Comparison of ENCODE assay signal across 24 cellular contexts in genomic region chrX:31320740-31321139, GRCh38.
"Had no signal": no experiment of that assay in that cellular context is flagged by ENCODE, and none has a peak within 500 bp of the region (broad histone marks: within the 10 kb centered on the region; RNA-seq: fewer than 3 reads in every experiment).

No MANE protein-coding gene starts in this region.

- H3K27ac Mint-ChIP-seq: activated CD8-positive, alpha-beta memory T cell treated with anti-CD3 and anti-CD28 coated beads, Interleukin-2, amount 10 ng/mL, durations not matched to agents 7 days and 5 days; activated naive CD4-positive, alpha-beta T cell treated with anti-CD3 and anti-CD28 coated beads for 36 hours; activated naive CD8-positive, alpha-beta T cell; IgD-negative memory B cell; T-helper 1 cell treated with Interleukin-12 subunit alpha and Interleukin-12 subunit beta and Interleukin-4 antibody, amounts not matched to agents 30 μg/mL and 1 μg/mL, for 36 hours; WTC11 had no signal

- H3K4me1 Mint-ChIP-seq: activated CD8-positive, alpha-beta memory T cell treated with anti-CD3 and anti-CD28 coated beads, Interleukin-2, amount 10 ng/mL, durations not matched to agents 7 days and 5 days had no signal

- H3K4me3 Mint-ChIP-seq: activated CD8-positive, alpha-beta memory T cell treated with anti-CD3 and anti-CD28 coated beads, Interleukin-2, amount 10 ng/mL, durations not matched to agents 7 days and 5 days; activated naive CD4-positive, alpha-beta T cell treated with anti-CD3 and anti-CD28 coated beads for 36 hours; activated naive CD8-positive, alpha-beta T cell; activated T-cell treated with anti-CD3 and anti-CD28 coated beads, Interleukin-2, amount 50 U/mL, for 4 hours; IgD-negative memory B cell; T-helper 1 cell treated with Interleukin-12 subunit alpha and Interleukin-12 subunit beta and Interleukin-4 antibody, amounts not matched to agents 30 μg/mL and 1 μg/mL, for 36 hours; WTC11 had no signal

- FAIRE-seq: RCC 7860 had no signal

- H3K36me3 Mint-ChIP-seq: activated CD8-positive, alpha-beta memory T cell treated with anti-CD3 and anti-CD28 coated beads, Interleukin-2, amount 10 ng/mL, durations not matched to agents 7 days and 5 days; activated naive CD8-positive, alpha-beta T cell; WTC11 had no signal

- ATAC-seq: activated CD8-positive, alpha-beta memory T cell treated with anti-CD3 and anti-CD28 coated beads, Interleukin-2, amount 10 ng/mL, durations not matched to agents 7 days and 5 days; activated T-cell treated with anti-CD3 and anti-CD28 coated beads, Interleukin-2, amount 50 U/mL, for 4 hours; PC-3; WTC11 had no signal

- DNase-seq: activated CD4-positive, alpha-beta T cell treated with anti-CD3 and anti-CD28 coated beads for 48 hours; activated CD4-positive, alpha-beta T cell treated with anti-CD3 and anti-CD28 coated beads, Interleukin-2, amount 50 U/mL, for 4 hours; activated CD4-positive, CD25-positive, alpha-beta regulatory T cell treated with anti-CD3 and anti-CD28 coated beads, Interleukin-2, amount 50 U/mL, for 72 hours; activated CD8-positive, alpha-beta memory T cell treated with anti-CD3 and anti-CD28 coated beads, Interleukin-2, amount 10 ng/mL, durations not matched to agents 7 days and 5 days; activated gamma-delta T cell; activated naive CD4-positive, alpha-beta T cell treated with anti-CD3 and anti-CD28 coated beads for 36 hours; activated T-cell treated with anti-CD3 and anti-CD28 coated beads, Interleukin-2, amount 50 U/mL, for 4 hours; cerebellar nuclear complex; KG1; NCI-H1048; NCI-H1417 treated with DMSO at 0.1 percent for 48 hours; NCI-H1694; NCI-H2227 treated with DMSO at 0.1 percent for 48 hours; NCI-H446 treated with DMSO at 0.1 percent for 48 hours; NCI-H524 treated with DMSO at 0.1 percent for 48 hours; NCI-H774; NK-92 treated with Interleukin-12 subunit alpha and Interleukin-12 subunit beta, amount 100 ng/mL, for 24 hours; PC-3; SHP77 had no signal

- H3K9me3 Mint-ChIP-seq: activated naive CD4-positive, alpha-beta T cell treated with anti-CD3 and anti-CD28 coated beads for 36 hours; activated T-cell treated with anti-CD3 and anti-CD28 coated beads, Interleukin-2, amount 50 U/mL, for 4 hours; T-helper 1 cell treated with Interleukin-12 subunit alpha and Interleukin-12 subunit beta and Interleukin-4 antibody, amounts not matched to agents 30 μg/mL and 1 μg/mL, for 36 hours; WTC11 had no signal

- H3K27me3 Mint-ChIP-seq: activated CD8-positive, alpha-beta memory T cell treated with anti-CD3 and anti-CD28 coated beads, Interleukin-2, amount 10 ng/mL, durations not matched to agents 7 days and 5 days; activated naive CD8-positive, alpha-beta T cell had no signal
